Comparison of ENCODE assay signal across 8 cellular contexts in genomic region chr6:144659202-144659731, GRCh38.
DNase-seq lines count a peak whose midpoint lies in the region; ATAC-seq and TF ChIP-seq lines count a peak whose summit lies in the region.

No MANE protein-coding gene starts in this region.

- peak; percentile 22 for ATAC-seq in central memory CD8-positive, alpha-beta T cell (replicated peaks; ENCODE audit: extremely low read depth, poor library complexity, severe bottlenecking)
- no peak for ATAC-seq in GM21526 (IDR thresholded peaks at IDR 0.05; ENCODE audit: low FRiP score, unreplicated experiment)

- H3K36me3 Mint-ChIP-seq in central memory CD8-positive, alpha-beta T cell (ENCODE audit: insufficient read depth), result peaks cover 15% of the 10 kb centered on the region

- H3K27me3 Mint-ChIP-seq in central memory CD8-positive, alpha-beta T cell, result no peaks in the 10 kb centered on the region

- H3K27ac Mint-ChIP-seq in central memory CD8-positive, alpha-beta T cell (ENCODE audit: low read depth), result peak overlapping the region; percentile 78

- peaks cover 61% of the 10 kb centered on the region for H3K4me1 Mint-ChIP-seq in central memory CD8-positive, alpha-beta T cell

- DNase-seq in NCI-H1417 (lab: John Stamatoyannopoulos, UW), result peak in 2 of 3 experiments; percentile 67 to 90
- DNase-seq in NCI-H1417 treated with DMSO at 0.1 percent for 48 hours (lab: John Stamatoyannopoulos, UW), result no peak
- DNase-seq in H4 (ENCODE audit: low spot score), result peak; percentile 35
- DNase-seq in NCI-H69 (lab: John Stamatoyannopoulos, UW), result peak; percentile 97
- no peak for DNase-seq in central memory CD8-positive, alpha-beta T cell (ENCODE audit: low spot score in 2 of 2)
- DNase-seq in midbrain (lab: John Stamatoyannopoulos, UW), result peak; percentile 19
- DNase-seq in coronary artery (ENCODE audit: low spot score), result no peak

- TF ChIP-seq CTCF in coronary artery (IDR thresholded peaks at IDR 0.05), result no peak

- H3K4me3 Mint-ChIP-seq in central memory CD8-positive, alpha-beta T cell, result peak overlapping the region; percentile 55

- peak overlapping the region in 1 of 2 donors; percentile 15 for H3K27ac ChIP-seq in coronary artery

- no peak overlapping the region for H3K4me3 ChIP-seq in coronary artery

- no peaks in the 10 kb centered on the region for H3K9me3 Mint-ChIP-seq in central memory CD8-positive, alpha-beta T cell

Comparison
In these comparisons a context has a peak if more than half of its experiments do, and no peak if none do; other contexts are left out.
1. DNase-seq: peak in NCI-H1417 (2 of 3), H4 (single experiment), NCI-H69 (single experiment) and midbrain (single experiment); none in NCI-H1417 treated with DMSO at 0.1 percent for 48 hours (single experiment), central memory CD8-positive, alpha-beta T cell (0 of 2) and coronary artery (single experiment).